17 cellular contexts compared by ENCODE assay signal in the genomic region with DNA sequence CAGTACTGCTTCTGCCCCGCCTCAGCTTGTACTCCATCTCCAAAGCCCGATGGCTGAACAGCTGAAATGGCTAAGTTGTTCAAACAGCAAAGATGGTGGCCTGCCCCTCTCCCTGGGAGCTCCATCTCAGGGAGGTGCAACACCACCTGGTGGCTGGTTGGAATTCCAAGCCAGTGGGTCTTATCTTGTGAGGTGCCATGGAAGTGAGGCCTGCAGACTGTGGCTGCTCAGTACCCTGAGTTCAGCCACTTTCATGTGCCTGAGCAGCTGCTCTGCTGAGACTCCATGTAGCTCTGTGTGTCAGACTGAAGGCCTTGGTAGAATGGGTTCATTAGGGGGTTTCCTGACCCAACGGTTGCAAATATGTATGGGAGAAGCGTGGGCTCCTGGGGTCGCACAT.
DNase-seq lines count a peak whose midpoint lies in the region; ATAC-seq and TF ChIP-seq lines count a peak whose summit lies in the region.
"Had no signal": no experiment of that assay in that cellular context is flagged by ENCODE, and none has a peak within 500 bp of the region (broad histone marks: within the 10 kb centered on the region; RNA-seq: fewer than 3 reads in every experiment).

No MANE protein-coding gene starts in this region.

- dilution Hi-C loops in mammary epithelial cell (cut with HindIII; ENCODE audit: low sequenced_read_pairs) = no loop called here

- DNase-seq in mammary epithelial cell = no peak
- DNase-seq in breast epithelium (ENCODE audit: low spot score in 2 of 2) = no peak
- peak; percentile 38 for DNase-seq in HT-29 (ENCODE audit: low spot score)
- peak; percentile 47 for DNase-seq in WTC11 (ENCODE audit: low spot score)
- no peak for DNase-seq in type B pancreatic cell (ENCODE audit: extremely low spot score, unreplicated experiment)
- DNase-seq in NCI-H1694 (lab: John Stamatoyannopoulos, UW) = no peak
- no peak for DNase-seq in DMS79 (lab: John Stamatoyannopoulos, UW)
- no peak for DNase-seq in OCI-M2 (lab: John Stamatoyannopoulos, UW; ENCODE audit: unreplicated experiment)
- DNase-seq: activated CD4-positive, alpha-beta T cell treated with anti-CD3 and anti-CD28 coated beads, Interleukin-2, amount 50 U/mL, for 48 hours; heart left ventricle; midbrain; NCI-H1417; NCI-H510A; stimulated activated CD4-positive, alpha-beta T cell treated with anti-CD3 and anti-CD28 coated beads, Interleukin-12 subunit alpha, Interleukin-12 subunit beta, amount 100 ng/mL, for 4 hours had no signal

- H3K4me1 Mint-ChIP-seq in WTC11 = no peaks in the 10 kb centered on the region
- H3K4me1 Mint-ChIP-seq in type B pancreatic cell (ENCODE audit: unreplicated experiment) = no peaks in the 10 kb centered on the region

- H3K4me1 ChIP-seq in mammary epithelial cell (ENCODE audit: insufficient read depth, low read length) (no peaks in the 10 kb centered on the region), breast epithelium (no peaks in the 10 kb centered on the region)
- H3K4me1 ChIP-seq: heart left ventricle, parathyroid adenoma had no signal

- H3K27ac Mint-ChIP-seq in WTC11 = no peak overlapping the region
- H3K27ac Mint-ChIP-seq in type B pancreatic cell = no peak overlapping the region

- POLR2A ChIA-PET in WTC11 (lab: Charles Lee) = no interaction called here

- H3K79me2 ChIP-seq in mammary epithelial cell (ENCODE audit: insufficient read depth, low read length) = no peaks in the 10 kb centered on the region
- H3K79me2 ChIP-seq: parathyroid adenoma had no signal

- intact Hi-C loops in mammary epithelial cell (cut with micrococcal nuclease) (no loop called here), breast epithelium (cut with DNase I; ENCODE audit: low total_unique reads) (no loop called here)

- CTCF ChIA-PET in mammary epithelial cell (lab: Charles Lee; ENCODE audit: low non-redundant PET) (no interaction called here), WTC11 (lab: Charles Lee) (interaction anchor here (0.6 to 1.6 kb wide), 5 partner anchors 8 to 67 kb away, joined by 3 to 6 read pairs (median 4); partner anchors contain the start of gene SPRY2)

- H3K4me3 Mint-ChIP-seq in WTC11 (no peak overlapping the region), type B pancreatic cell (no peak overlapping the region)

- peaks cover 25% of the 10 kb centered on the region for H3K9me3 Mint-ChIP-seq in WTC11
- peaks cover 18% of the 10 kb centered on the region for H3K9me3 Mint-ChIP-seq in type B pancreatic cell

- WGBS in mammary epithelial cell (ENCODE audit: low coverage, missing lambda C conversion rate) = 77% methylated on average over 3 of the region's 5 CpGs

- TF ChIP-seq POLR2A in breast epithelium (IDR thresholded peaks at IDR 0.05) = no peak

- ATAC-seq in WTC11 = peak; percentile 77
- ATAC-seq: heart left ventricle had no signal

- H3K27ac ChIP-seq in mammary epithelial cell (ENCODE audit: insufficient read depth, low read depth, low read length) = no peak overlapping the region
- no peak overlapping the region for H3K27ac ChIP-seq in breast epithelium
- H3K27ac ChIP-seq: coronary artery, heart left ventricle, parathyroid adenoma, RWPE1 had no signal

- H3K9me3 ChIP-seq in mammary epithelial cell (replicated peaks; ENCODE audit: insufficient read depth, low read length) = peaks cover 7% of the 10 kb centered on the region
- peaks cover 0 to 12% of the 10 kb centered on the region in 2 donors for H3K9me3 ChIP-seq in breast epithelium

- in situ Hi-C loops in mammary epithelial cell (cut with MboI; ENCODE audit: low sequenced_read_pairs in 2 of 2) = no loop called here

- TF ChIP-seq CTCF in mammary epithelial cell (conservative IDR thresholded peaks at IDR 0.05 in 1 of 2, IDR thresholded peaks at IDR 0.05 in 1 of 2; ENCODE audit: extremely low read depth in 1 of 2, insufficient read depth in 1 of 2, low read depth in 1 of 2, low read length in 2 of 2) = peak; percentile 6 to 19
- no peak for TF ChIP-seq CTCF in breast epithelium (IDR thresholded peaks at IDR 0.05)
- TF ChIP-seq CTCF in WTC11 (IDR thresholded peaks at IDR 0.05) = no peak
- peak; percentile 18 for TF ChIP-seq CTCF in type B pancreatic cell (conservative IDR thresholded peaks at IDR 0.05)

- no peak overlapping the region for H3K9ac ChIP-seq in mammary epithelial cell (ENCODE audit: insufficient read depth, low read length)
- H3K9ac ChIP-seq: parathyroid adenoma had no signal

- H2AFZ ChIP-seq in mammary epithelial cell (ENCODE audit: low read depth, low read length) = no peak overlapping the region
- H2AFZ ChIP-seq: parathyroid adenoma had no signal

- H3K4me3 ChIP-seq in mammary epithelial cell (replicated peaks in 1 of 3; ENCODE audit: insufficient read depth in 1 of 3, low read depth in 2 of 3, low read length in 3 of 3) (no peak overlapping the region), breast epithelium (no peak overlapping the region)
- H3K4me3 ChIP-seq: coronary artery, heart left ventricle had no signal

- H3K36me3 ChIP-seq in mammary epithelial cell (ENCODE audit: insufficient read depth, low read length) = no peaks in the 10 kb centered on the region
- no peaks in the 10 kb centered on the region for H3K36me3 ChIP-seq in breast epithelium
- H3K36me3 ChIP-seq: heart left ventricle had no signal

- H3K27me3 Mint-ChIP-seq in WTC11 (ENCODE audit: low read depth) (no peaks in the 10 kb centered on the region), type B pancreatic cell (no peaks in the 10 kb centered on the region)

- H3K27me3 ChIP-seq in mammary epithelial cell (ENCODE audit: insufficient read depth, low read length) (no peaks in the 10 kb centered on the region), breast epithelium (no peaks in the 10 kb centered on the region)
- H3K27me3 ChIP-seq: heart left ventricle had no signal

- H3K36me3 Mint-ChIP-seq in WTC11 (peaks cover 12% of the 10 kb centered on the region), type B pancreatic cell (no peaks in the 10 kb centered on the region)

- no peaks in the 10 kb centered on the region for H4K20me1 ChIP-seq in mammary epithelial cell (ENCODE audit: insufficient read depth, low read length)

- BruUV-seq in mammary epithelial cell (replicated peaks; lab: Mats Ljungman, UMichigan) = no TSS peak

- H3K4me2 ChIP-seq in mammary epithelial cell (ENCODE audit: insufficient read depth, low read depth, low read length) = no peak overlapping the region

TF ChIP-seq in WTC11, 78 proteins besides CTCF, POLR2A, EP300 and RAD21:
- TF ChIP-seq CREB1 (CRISPR knock-in tag; IDR thresholded peaks at IDR 0.05) = no peak

Comparison
In these comparisons a context has a peak if more than half of its experiments do, and no peak if none do; other contexts are left out.
1. CTCF ChIP-seq: peak in mammary epithelial cell (2 of 2) and type B pancreatic cell (single experiment); none in breast epithelium (0 of 3) and WTC11 (single experiment).
2. DNase-seq: peak in HT-29 (single experiment) and WTC11 (single experiment); none in mammary epithelial cell (single experiment), breast epithelium (0 of 2), type B pancreatic cell (single experiment), NCI-H1694 (single experiment), DMS79 (single experiment) and OCI-M2 (single experiment).